Comparison of ENCODE assay signal across 24 cellular contexts in genomic region chr2:228866781-228867180, GRCh38.
DNase-seq lines count a peak whose midpoint lies in the region; ATAC-seq and TF ChIP-seq lines count a peak whose summit lies in the region.
"Had no signal": no experiment of that assay in that cellular context is flagged by ENCODE, and none has a peak within 500 bp of the region (broad histone marks: within the 10 kb centered on the region; RNA-seq: fewer than 3 reads in every experiment).

No MANE protein-coding gene starts in this region.

- peak overlapping the region; percentile 42 for H3K27ac Mint-ChIP-seq in osteocyte (ENCODE audit: unreplicated experiment)
- H3K27ac Mint-ChIP-seq: CD14-positive monocyte had no signal

- peaks cover 20% of the 10 kb centered on the region for H3K9me3 Mint-ChIP-seq in osteocyte (ENCODE audit: unreplicated experiment)

- H3K27me3 Mint-ChIP-seq in osteocyte (ENCODE audit: unreplicated experiment), result no peaks in the 10 kb centered on the region
- H3K27me3 Mint-ChIP-seq: CD8-positive, alpha-beta memory T cell had no signal

- H3K4me3 Mint-ChIP-seq in osteocyte (ENCODE audit: unreplicated experiment), result no peak overlapping the region
- H3K4me3 Mint-ChIP-seq: CD14-positive monocyte; CD8-positive, alpha-beta memory T cell had no signal

- no peaks in the 10 kb centered on the region for H3K36me3 ChIP-seq in BJ (ENCODE audit: control insufficient read depth, insufficient read depth, low read length)

- no peaks in the 10 kb centered on the region for H3K27me3 ChIP-seq in BJ (ENCODE audit: control insufficient read depth, insufficient read depth, low read length)

- DNase-seq in BJ (ENCODE audit: low read depth) (peak; percentile 35), GM04504 (ENCODE audit: low read depth) (peak; percentile 27), amniotic epithelial cell (ENCODE audit: low read depth) (peak; percentile 79), osteocyte (ENCODE audit: extremely low spot score, unreplicated experiment) (no peak), glomerular visceral epithelial cell (ENCODE audit: extremely low spot score) (no peak), foreskin fibroblast (no peak)
- DNase-seq: AML-193; Calu3; CD8-positive, alpha-beta memory T cell; DMS79 treated with DMSO at 0.1 percent for 48 hours; Kasumi-1; MV-4-11; NCI-H1105; NCI-H146; NCI-H2029; NCI-H2227 treated with DMSO at 0.1 percent for 48 hours; NCI-H69; SHP77 treated with DMSO at 0.1 percent for 48 hours had no signal

- TF ChIP-seq CTCF in BJ (IDR thresholded peaks at IDR 0.05; ENCODE audit: insufficient read depth, low read depth, low read length), result no peak
- TF ChIP-seq CTCF in osteocyte (IDR thresholded peaks at IDR 0.05), result no peak
- no peak for TF ChIP-seq CTCF in foreskin fibroblast (IDR thresholded peaks at IDR 0.05; ENCODE audit: low read depth, low read length)

- ATAC-seq in GM19455 (IDR thresholded peaks at IDR 0.05; ENCODE audit: unreplicated experiment), result no peak
- no peak for ATAC-seq in GM21515 (IDR thresholded peaks at IDR 0.05; ENCODE audit: unreplicated experiment)
- ATAC-seq: K562, Panc1 had no signal

- no peak overlapping the region for H3K4me3 ChIP-seq in BJ (ENCODE audit: low read depth, low read length)
- H3K4me3 ChIP-seq in foreskin fibroblast (ENCODE audit: low read depth in 1 of 2, low read length in 2 of 2), result no peak overlapping the region
- H3K4me3 ChIP-seq: K562, SK-N-MC had no signal

- peaks cover 5% of the 10 kb centered on the region for H3K4me1 Mint-ChIP-seq in osteocyte (ENCODE audit: unreplicated experiment)
- H3K4me1 Mint-ChIP-seq: CD14-positive monocyte; CD8-positive, alpha-beta memory T cell had no signal

- CTCF ChIA-PET in BJ (lab: Yijun Ruan, JAX), result interaction anchor here (1.0 kb wide), 1 partner anchor 13 kb away, joined by 3 read pairs; no protein-coding TSS in a partner anchor

- no peaks in the 10 kb centered on the region for H3K36me3 Mint-ChIP-seq in osteocyte (ENCODE audit: unreplicated experiment)
- H3K36me3 Mint-ChIP-seq: CD14-positive monocyte; CD8-positive, alpha-beta memory T cell had no signal

- POLR2A ChIA-PET in BJ (lab: Charles Lee), result no interaction called here

Comparison
In these comparisons a context has a peak if more than half of its experiments do, and no peak if none do; other contexts are left out.
1. DNase-seq: peak in BJ (single experiment), GM04504 (single experiment) and amniotic epithelial cell (single experiment); none in osteocyte (single experiment), glomerular visceral epithelial cell (single experiment) and foreskin fibroblast (0 of 2).